13 cellular contexts compared by ENCODE assay signal in genomic region chr13:24273926-24274325, GRCh38. TPM values are rescaled to one million over a fixed set of nuclear protein-coding genes. Genes with fewer than 3 reads are reported as not detected.
DNase-seq lines count a peak whose midpoint lies in the region; ATAC-seq lines count a peak whose summit lies in the region.
"Had no signal": no experiment of that assay in that cellular context is flagged by ENCODE, and none has a peak within 500 bp of the region (broad histone marks: within the 10 kb centered on the region; RNA-seq: fewer than 3 reads in every experiment).

No MANE protein-coding gene starts in this region.

- POLR2A ChIA-PET in CD8-positive, alpha-beta memory T cell (lab: Charles Lee) = interaction anchor here (0.6 to 13.1 kb wide), 5 partner anchors 8 to 40 kb away, joined by 3 to 221 read pairs (median 3); no protein-coding TSS in a partner anchor

- CTCF ChIA-PET in CD8-positive, alpha-beta memory T cell (lab: Charles Lee) = interaction anchor here (1.7 to 7.3 kb wide), 4 partner anchors 10 to 45 kb away, joined by 6 to 91 read pairs (median 8); no protein-coding TSS in a partner anchor

- H3K27ac ChIP-seq in BLaER1 treated with 17β-estradiol and CSF1 and Interleukin-3, amounts not matched to agents 10 nM and 100 nM = peak overlapping the region; percentile 58 to 97 (median 91)
- H3K27ac ChIP-seq in CD8-positive, alpha-beta memory T cell (ENCODE audit: low read depth, low read length) = peak overlapping the region; percentile 63
- H3K27ac ChIP-seq: cardiac muscle cell, suprapubic skin had no signal

- peaks cover 0 to 10% (median 0%) of the 10 kb centered on the region in 11 experiments; a peak in 2 of 22 replicates for H3K36me3 ChIP-seq in BLaER1 treated with 17β-estradiol and CSF1 and Interleukin-3, amounts not matched to agents 10 nM and 100 nM
- H3K36me3 ChIP-seq in CD8-positive, alpha-beta memory T cell (ENCODE audit: insufficient read depth, low read length) = no peaks in the 10 kb centered on the region
- H3K36me3 ChIP-seq: cardiac muscle cell, suprapubic skin had no signal

- H3K9ac ChIP-seq in BLaER1 treated with 17β-estradiol and CSF1 and Interleukin-3, amounts not matched to agents 10 nM and 100 nM = peak overlapping the region; percentile 35 to 72 (median 61); a peak in 19 of 22 replicates

- ATAC-seq in naive B cell (ENCODE audit: low read depth in 2 of 2) (no peak), HG02798 (IDR thresholded peaks at IDR 0.05; ENCODE audit: poor library complexity, unreplicated experiment) (no peak), HG03565 (IDR thresholded peaks at IDR 0.05; ENCODE audit: unreplicated experiment) (no peak), HG03521 (IDR thresholded peaks at IDR 0.05; ENCODE audit: unreplicated experiment) (no peak)
- ATAC-seq: WTC11 had no signal

- no peak for DNase-seq in CD8-positive, alpha-beta memory T cell
- no peak for DNase-seq in activated naive CD8-positive, alpha-beta T cell treated with anti-CD3 and anti-CD28 coated beads for 36 hours
- DNase-seq in naive B cell (no peak), NCI-H2196 (lab: John Stamatoyannopoulos, UW; ENCODE audit: unreplicated experiment) (no peak)
- DNase-seq: NCI-H1092 treated with DMSO at 0.1 percent for 48 hours had no signal

- H3K27me3 Mint-ChIP-seq in CD8-positive, alpha-beta memory T cell = peaks cover 0 to 6% of the 10 kb centered on the region in 2 donors
- no peaks in the 10 kb centered on the region for H3K27me3 Mint-ChIP-seq in activated naive CD8-positive, alpha-beta T cell treated with anti-CD3 and anti-CD28 coated beads for 36 hours
- H3K27me3 Mint-ChIP-seq in naive B cell = no peaks in the 10 kb centered on the region

- peak overlapping the region; percentile 75 to 99 (median 94) for H3K4me2 ChIP-seq in BLaER1 treated with 17β-estradiol and CSF1 and Interleukin-3, amounts not matched to agents 10 nM and 100 nM

- H3K9me3 ChIP-seq in BLaER1 treated with 17β-estradiol and CSF1 and Interleukin-3, amounts not matched to agents 10 nM and 100 nM (replicated peaks in 1 of 11) = no peaks in the 10 kb centered on the region
- no peaks in the 10 kb centered on the region for H3K9me3 ChIP-seq in CD8-positive, alpha-beta memory T cell (ENCODE audit: low read length)
- H3K9me3 ChIP-seq: suprapubic skin had no signal

- H3K9me3 Mint-ChIP-seq in CD8-positive, alpha-beta memory T cell = peaks cover 0 to 4% (median 2%) of the 10 kb centered on the region in 5 donors
- no peaks in the 10 kb centered on the region for H3K9me3 Mint-ChIP-seq in activated naive CD8-positive, alpha-beta T cell treated with anti-CD3 and anti-CD28 coated beads for 36 hours
- no peaks in the 10 kb centered on the region for H3K9me3 Mint-ChIP-seq in naive B cell

- no peaks in the 10 kb centered on the region; a peak in 1 of 22 replicates for H4K20me1 ChIP-seq in BLaER1 treated with 17β-estradiol and CSF1 and Interleukin-3, amounts not matched to agents 10 nM and 100 nM

- H3K27ac Mint-ChIP-seq in CD8-positive, alpha-beta memory T cell = peak overlapping the region; percentile 84 to 99 (median 98)
- peak overlapping the region; percentile 92 for H3K27ac Mint-ChIP-seq in activated naive CD8-positive, alpha-beta T cell treated with anti-CD3 and anti-CD28 coated beads for 36 hours
- H3K27ac Mint-ChIP-seq in naive B cell = peak overlapping the region; percentile 90 to 98 (median 93)
- H3K27ac Mint-ChIP-seq: WTC11 had no signal

- peak overlapping the region in 6 of 7 donors; percentile 30 to 82 (median 74) for H3K4me3 Mint-ChIP-seq in CD8-positive, alpha-beta memory T cell
- H3K4me3 Mint-ChIP-seq in activated naive CD8-positive, alpha-beta T cell treated with anti-CD3 and anti-CD28 coated beads for 36 hours = peak overlapping the region; percentile 42
- H3K4me3 Mint-ChIP-seq in naive B cell = peak overlapping the region in 5 of 8 donors; percentile 48 to 84 (median 56)
- H3K4me3 Mint-ChIP-seq: WTC11 had no signal

- H3K4me1 ChIP-seq in BLaER1 treated with 17β-estradiol and CSF1 and Interleukin-3, amounts not matched to agents 10 nM and 100 nM = peaks cover 66 to 86% (median 80%) of the 10 kb centered on the region in 10 experiments
- H3K4me1 ChIP-seq in CD8-positive, alpha-beta memory T cell (ENCODE audit: insufficient read depth, low read length) = peaks cover 92% of the 10 kb centered on the region

- peak overlapping the region in 1 of 10 experiments; percentile 10; a peak in 1 of 20 replicates for H3K4me3 ChIP-seq in BLaER1 treated with 17β-estradiol and CSF1 and Interleukin-3, amounts not matched to agents 10 nM and 100 nM
- H3K4me3 ChIP-seq in CD8-positive, alpha-beta memory T cell (ENCODE audit: low read length) = no peak overlapping the region
- H3K4me3 ChIP-seq: cardiac muscle cell, suprapubic skin had no signal

- no peaks in the 10 kb centered on the region for H3K27me3 ChIP-seq in BLaER1 treated with 17β-estradiol and CSF1 and Interleukin-3, amounts not matched to agents 10 nM and 100 nM
- H3K27me3 ChIP-seq in CD8-positive, alpha-beta memory T cell (ENCODE audit: insufficient read depth, low read length, poor library complexity, severe bottlenecking) = no peaks in the 10 kb centered on the region
- H3K27me3 ChIP-seq: cardiac muscle cell, suprapubic skin had no signal

- peaks cover 0 to 38% (median 13%) of the 10 kb centered on the region in 3 donors for H3K36me3 Mint-ChIP-seq in CD8-positive, alpha-beta memory T cell
- H3K36me3 Mint-ChIP-seq in activated naive CD8-positive, alpha-beta T cell treated with anti-CD3 and anti-CD28 coated beads for 36 hours = peaks cover 50% of the 10 kb centered on the region
- no peaks in the 10 kb centered on the region for H3K36me3 Mint-ChIP-seq in naive B cell

- H3K4me1 Mint-ChIP-seq in CD8-positive, alpha-beta memory T cell = peaks cover 88 to 97% (median 91%) of the 10 kb centered on the region in 3 donors
- H3K4me1 Mint-ChIP-seq in activated naive CD8-positive, alpha-beta T cell treated with anti-CD3 and anti-CD28 coated beads for 36 hours = peaks cover 79% of the 10 kb centered on the region
- peaks cover 36 to 71% (median 54%) of the 10 kb centered on the region in 3 donors for H3K4me1 Mint-ChIP-seq in naive B cell

RNA-seq across cellular contexts. Expression of gene C1QTNF9, which starts 35.5 kb away (rescaled TPM):
- not detected for total RNA-seq in CD8-positive, alpha-beta memory T cell
- polyA plus RNA-seq in CD8-positive, alpha-beta memory T cell = not detected
- not detected for total RNA-seq in activated naive CD8-positive, alpha-beta T cell treated with anti-CD3 and anti-CD28 coated beads for 36 hours
- polyA plus RNA-seq in naive B cell (ENCODE audit: low read depth in 6 of 6) = not detected
- total RNA-seq: epithelial cell of proximal tubule, WTC11 had no signal
- polyA plus RNA-seq: cardiac muscle cell had no signal
